Comparison of ENCODE assay signal across 10 cellular contexts in the genomic region with DNA sequence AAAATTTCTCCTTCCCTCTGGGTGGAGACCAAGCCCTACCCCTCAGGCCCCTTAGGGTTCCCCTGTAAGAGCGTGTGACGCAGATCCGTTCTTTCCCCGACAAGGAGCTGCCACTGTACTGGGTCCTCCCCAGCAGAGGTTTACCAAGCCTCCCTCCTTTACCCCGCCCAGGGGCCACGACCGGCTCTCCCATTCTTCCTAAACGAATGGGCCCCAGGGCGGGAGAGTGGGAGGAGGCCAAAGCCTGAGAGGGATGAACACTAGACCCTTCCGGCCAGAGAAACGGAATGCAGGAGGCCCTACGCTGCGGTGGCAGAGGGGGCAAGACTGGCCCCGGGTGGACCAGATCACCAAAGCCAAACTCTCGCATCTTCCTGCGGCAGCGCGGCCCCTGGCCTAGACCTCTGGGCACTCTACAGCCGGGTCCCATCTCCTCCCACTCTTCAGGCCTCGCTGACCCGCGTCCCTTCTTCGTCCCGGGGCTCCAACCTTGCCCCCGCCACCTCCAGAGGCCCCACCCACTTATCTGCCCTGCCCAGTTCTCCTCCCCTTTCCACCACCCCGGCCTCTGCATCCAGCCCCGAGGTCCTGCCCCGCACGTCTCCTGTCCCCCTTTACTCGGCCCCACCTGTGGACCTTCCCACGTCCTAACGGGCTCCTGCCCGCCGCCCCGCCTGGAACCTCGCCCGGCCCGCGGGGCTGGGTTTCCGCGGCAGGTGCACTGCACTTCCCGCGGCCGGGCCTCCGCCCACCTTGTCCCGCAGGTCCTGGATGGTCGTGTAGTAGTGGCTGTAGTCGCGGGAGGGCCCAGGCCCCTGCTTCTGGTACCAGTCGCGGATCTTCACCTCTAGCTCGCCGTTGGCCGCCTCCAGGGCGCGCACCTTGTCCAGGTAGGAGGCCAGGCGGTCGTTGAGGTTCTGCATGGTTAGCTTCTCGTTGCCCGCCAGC. TPM values are rescaled to one million over a fixed set of nuclear protein-coding genes. Genes with fewer than 3 reads are reported as not detected.
DNase-seq lines count a peak whose midpoint lies in the region; ATAC-seq and TF ChIP-seq lines count a peak whose summit lies in the region.
"Had no signal": no experiment of that assay in that cellular context is flagged by ENCODE, and none has a peak within 500 bp of the region (broad histone marks: within the 10 kb centered on the region; RNA-seq: fewer than 3 reads in every experiment).

No MANE protein-coding gene starts in this region.

- H3K27ac ChIP-seq in CD8-positive, alpha-beta T cell (ENCODE audit: low read depth, low read length): no peak overlapping the region
- no peak overlapping the region for H3K27ac ChIP-seq in fibroblast of lung (ENCODE audit: insufficient read depth, low read length)
- H3K27ac ChIP-seq in osteoblast (ENCODE audit: low read depth, low read length): no peak overlapping the region

- H3K9ac ChIP-seq in NT2/D1 (ENCODE audit: insufficient read length, low read depth): peak overlapping the region; percentile 82
- no peak overlapping the region for H3K9ac ChIP-seq in fibroblast of lung (ENCODE audit: insufficient read depth, low read length)

- no peak for TF ChIP-seq CTCF in CD8-positive, alpha-beta T cell (IDR thresholded peaks at IDR 0.05)
- TF ChIP-seq CTCF in fibroblast of lung (conservative IDR thresholded peaks at IDR 0.05 in 1 of 2, IDR thresholded peaks at IDR 0.05 in 1 of 2; ENCODE audit: low read depth in 1 of 2, low read length in 2 of 2) (no peak), osteoblast (IDR thresholded peaks at IDR 0.05; ENCODE audit: extremely low read depth, low read depth, low read length) (no peak)

- no peaks in the 10 kb centered on the region for H3K36me3 ChIP-seq in CD8-positive, alpha-beta T cell (ENCODE audit: insufficient read depth, low read length)
- H3K36me3 ChIP-seq in NT2/D1 (ENCODE audit: insufficient read depth, insufficient read length, low read length) (peaks cover 36% of the 10 kb centered on the region), fibroblast of lung (ENCODE audit: control insufficient read depth, insufficient read depth, low read length) (no peaks in the 10 kb centered on the region), osteoblast (ENCODE audit: insufficient read depth, low read length) (no peaks in the 10 kb centered on the region)

- H3K9me3 Mint-ChIP-seq in CD8-positive, alpha-beta T cell: no peaks in the 10 kb centered on the region
- H3K9me3 Mint-ChIP-seq: activated CD4-positive, alpha-beta memory T cell treated with anti-CD3 and anti-CD28 coated beads for 36 hours had no signal

- no peak for DNase-seq in CD8-positive, alpha-beta T cell
- no peak for DNase-seq in NT2/D1 (ENCODE audit: low read depth, low spot score)
- no peak for DNase-seq in fibroblast of lung (ENCODE audit: low read depth in 2 of 2)
- peak; percentile 89 for DNase-seq in osteoblast (ENCODE audit: insufficient read length, low spot score, missing footprints)
- DNase-seq in stimulated activated naive CD4-positive, alpha-beta T cell treated with Interleukin-2 at 50 U/mL for 16 hours (lab: John Stamatoyannopoulos, UW): no peak
- no peak for DNase-seq in NCI-H187 treated with DMSO at 0.1 percent for 48 hours (lab: John Stamatoyannopoulos, UW)
- no peak for DNase-seq in NCI-H2227 (lab: John Stamatoyannopoulos, UW; ENCODE audit: unreplicated experiment)

- H3K4me3 ChIP-seq in CD8-positive, alpha-beta T cell (ENCODE audit: low read depth, low read length): peak overlapping the region; percentile 30
- H3K4me3 ChIP-seq in NT2/D1 (ENCODE audit: insufficient read length, low read depth): peak overlapping the region; percentile 76
- peak overlapping the region in 3 of 4 experiments; percentile 8 to 53 (median 42) for H3K4me3 ChIP-seq in fibroblast of lung (replicated peaks in 1 of 4; ENCODE audit: control extremely low read depth in 1 of 4, insufficient read depth in 1 of 4, low read depth in 3 of 4, low read length in 4 of 4)
- peak overlapping the region; percentile 68 for H3K4me3 ChIP-seq in osteoblast (ENCODE audit: insufficient read depth, low read length)
- H3K4me3 ChIP-seq: GM12878 had no signal

- H3K27me3 ChIP-seq in CD8-positive, alpha-beta T cell (ENCODE audit: insufficient read depth, low read length): peaks cover 20% of the 10 kb centered on the region
- H3K27me3 ChIP-seq in NT2/D1 (ENCODE audit: insufficient read depth, insufficient read length) (no peaks in the 10 kb centered on the region), fibroblast of lung (ENCODE audit: control insufficient read depth, insufficient read depth, low read length) (peaks cover 4% of the 10 kb centered on the region), osteoblast (ENCODE audit: insufficient read depth, low read length) (no peaks in the 10 kb centered on the region)

- no peak overlapping the region for H2AFZ ChIP-seq in fibroblast of lung (ENCODE audit: low read length)
- H2AFZ ChIP-seq in osteoblast (ENCODE audit: low read length): peak overlapping the region; percentile 78

- peak overlapping the region; percentile 61 for H3K4me2 ChIP-seq in fibroblast of lung (ENCODE audit: extremely low read depth, insufficient read depth, low read length)
- H3K4me2 ChIP-seq in osteoblast (ENCODE audit: insufficient read depth, low read length): peak overlapping the region; percentile 72

- peak overlapping the region; percentile 55 for H3K4me3 Mint-ChIP-seq in CD8-positive, alpha-beta T cell
- H3K4me3 Mint-ChIP-seq: activated CD4-positive, alpha-beta memory T cell treated with anti-CD3 and anti-CD28 coated beads for 36 hours had no signal

- no peaks in the 10 kb centered on the region for H4K20me1 ChIP-seq in fibroblast of lung (ENCODE audit: control insufficient read depth, extremely low read depth, insufficient read depth, low read length)
- H4K20me1 ChIP-seq in osteoblast (ENCODE audit: insufficient read depth, low read length): no peaks in the 10 kb centered on the region

- peaks cover 9% of the 10 kb centered on the region for H3K4me1 ChIP-seq in CD8-positive, alpha-beta T cell (ENCODE audit: insufficient read depth, low read length)
- peaks cover 14% of the 10 kb centered on the region for H3K4me1 ChIP-seq in NT2/D1 (ENCODE audit: insufficient read depth, insufficient read length)
- peaks cover 5% of the 10 kb centered on the region for H3K4me1 ChIP-seq in fibroblast of lung (ENCODE audit: control insufficient read depth, extremely low read depth, insufficient read depth, low read length)
- H3K4me1 ChIP-seq in osteoblast (ENCODE audit: insufficient read depth, low read length): peaks cover 35% of the 10 kb centered on the region

- no peaks in the 10 kb centered on the region for H3K36me3 Mint-ChIP-seq in CD8-positive, alpha-beta T cell
- H3K36me3 Mint-ChIP-seq: activated CD4-positive, alpha-beta memory T cell treated with anti-CD3 and anti-CD28 coated beads for 36 hours had no signal

- CTCF ChIA-PET in CD8-positive, alpha-beta T cell (lab: Charles Lee): interaction anchor here (1.4 to 3.6 kb wide), 2 partner anchors 22 to 135 kb away, joined by 3 to 16 read pairs; no protein-coding TSS in a partner anchor

- H3K9me3 ChIP-seq in CD8-positive, alpha-beta T cell (ENCODE audit: low read length): no peaks in the 10 kb centered on the region
- H3K9me3 ChIP-seq in NT2/D1 (ENCODE audit: insufficient read depth, low read length): no peaks in the 10 kb centered on the region
- H3K9me3 ChIP-seq in fibroblast of lung (ENCODE audit: control insufficient read depth, insufficient read depth, low read depth, low read length): no peaks in the 10 kb centered on the region
- no peaks in the 10 kb centered on the region for H3K9me3 ChIP-seq in osteoblast (ENCODE audit: low read depth, low read length)

- peak; percentile 46 for ATAC-seq in CD8-positive, alpha-beta T cell
- no peak for ATAC-seq in GM21515 (IDR thresholded peaks at IDR 0.05; ENCODE audit: unreplicated experiment)
- ATAC-seq: GM12878 had no signal

- peaks cover 20% of the 10 kb centered on the region for H3K4me1 Mint-ChIP-seq in CD8-positive, alpha-beta T cell (ENCODE audit: low read depth)

- peaks cover 47% of the 10 kb centered on the region for H3K27me3 Mint-ChIP-seq in CD8-positive, alpha-beta T cell (ENCODE audit: low read depth)

- POLR2A ChIA-PET in CD8-positive, alpha-beta T cell (lab: Charles Lee): no interaction called here

- H3K79me2 ChIP-seq in fibroblast of lung (ENCODE audit: control insufficient read depth, insufficient read depth, low read length): no peaks in the 10 kb centered on the region
- H3K79me2 ChIP-seq in osteoblast (ENCODE audit: insufficient read depth, low read length): no peaks in the 10 kb centered on the region

- H3K27ac Mint-ChIP-seq in CD8-positive, alpha-beta T cell: no peak overlapping the region
- H3K27ac Mint-ChIP-seq: activated CD4-positive, alpha-beta memory T cell treated with anti-CD3 and anti-CD28 coated beads for 36 hours had no signal

- intact Hi-C loops in CD8-positive, alpha-beta T cell (cut with DNase I, micrococcal nuclease): no loop called here

RNA-seq across cellular contexts. Expression of a gene that starts 0.8 kb away (rescaled TPM):
- total RNA-seq in CD8-positive, alpha-beta T cell: not detected
- total RNA-seq in fibroblast of lung (11.6 and 22.3 TPM in 2 replicates), osteoblast (68.8 and 69.0 TPM in 2 replicates)
- polyA plus RNA-seq in fibroblast of lung: 8.1 and 32.6 TPM in 2 replicates
- polyA plus RNA-seq in fibroblast of lung (2012): 9.7 and 37.9 TPM in 2 replicates
- polyA minus RNA-seq in fibroblast of lung (ENCODE audit: low replicate concordance): 11.5 and 39.4 TPM in 2 replicates
- total RNA-seq: activated CD4-positive, alpha-beta memory T cell treated with anti-CD3 and anti-CD28 coated beads for 36 hours had no signal

RNA-seq across cellular contexts. Expression of a gene that starts 8.7 kb away (rescaled TPM):
- not detected for total RNA-seq in CD8-positive, alpha-beta T cell
- total RNA-seq in fibroblast of lung (0.17 TPM in 1 of 2 replicates, not detected in the other), osteoblast (0.59 and 0.72 TPM in 2 replicates)
- 0.47 and 1.8 TPM in 2 replicates for polyA plus RNA-seq in fibroblast of lung
- polyA plus RNA-seq in fibroblast of lung (2012): 1.0 TPM in 1 of 2 replicates, not detected in the other
- 7.9 TPM in 1 of 2 replicates, not detected in the other for polyA minus RNA-seq in fibroblast of lung (ENCODE audit: low replicate concordance)
- total RNA-seq: activated CD4-positive, alpha-beta memory T cell treated with anti-CD3 and anti-CD28 coated beads for 36 hours had no signal

RNA-seq across cellular contexts. Expression of a gene that starts 21.9 kb away (rescaled TPM):
- total RNA-seq in CD8-positive, alpha-beta T cell: not detected
- not detected in 2 replicates for total RNA-seq in fibroblast of lung
- polyA plus RNA-seq in fibroblast of lung: 0.03 TPM in 1 of 2 replicates, not detected in the other
- not detected in 2 replicates for polyA plus RNA-seq in fibroblast of lung (2012)
- not detected in 2 replicates for polyA minus RNA-seq in fibroblast of lung (ENCODE audit: low replicate concordance)
- total RNA-seq in osteoblast: not detected in 2 replicates
- total RNA-seq: activated CD4-positive, alpha-beta memory T cell treated with anti-CD3 and anti-CD28 coated beads for 36 hours; GM12878 had no signal
- polyA plus RNA-seq: GM12878 had no signal

RNA-seq across cellular contexts. Expression of a gene that starts 37.6 kb away (rescaled TPM):
- not detected for total RNA-seq in CD8-positive, alpha-beta T cell
- total RNA-seq in fibroblast of lung (not detected in 2 replicates), osteoblast (0.36 TPM in 1 of 2 replicates, not detected in the other)
- polyA plus RNA-seq in fibroblast of lung: 0.03 TPM in 2 replicates
- not detected in 2 replicates for polyA plus RNA-seq in fibroblast of lung (2012)
- polyA minus RNA-seq in fibroblast of lung (ENCODE audit: low replicate concordance): not detected in 2 replicates
- total RNA-seq: activated CD4-positive, alpha-beta memory T cell treated with anti-CD3 and anti-CD28 coated beads for 36 hours; GM12878 had no signal
- polyA plus RNA-seq: GM12878 had no signal

RNA-seq across cellular contexts. Expression of a gene that starts 44.5 kb away (rescaled TPM):
- not detected for total RNA-seq in CD8-positive, alpha-beta T cell
- total RNA-seq in fibroblast of lung: not detected in 2 replicates
- polyA plus RNA-seq in fibroblast of lung: not detected in 2 replicates
- not detected in 2 replicates for polyA plus RNA-seq in fibroblast of lung (2012)
- not detected in 2 replicates for polyA minus RNA-seq in fibroblast of lung (ENCODE audit: low replicate concordance)
- total RNA-seq in osteoblast: not detected in 2 replicates
- total RNA-seq: activated CD4-positive, alpha-beta memory T cell treated with anti-CD3 and anti-CD28 coated beads for 36 hours; GM12878 had no signal
- polyA plus RNA-seq: GM12878 had no signal

Comparison
In these comparisons a context has a peak if more than half of its experiments do, and no peak if none do; other contexts are left out.
1. RNA of a gene that starts 0.8 kb away (total RNA-seq): 68.8 to 69.0 TPM in osteoblast and 11.6 to 22.3 TPM in fibroblast of lung; not detected in CD8-positive, alpha-beta T cell; every median in the first group is over 10 times any median in the second.
2. Peak in every context shown above with its lines, with median percentiles within 50 percentile points of each other: H3K4me3 ChIP-seq.